ENCODE assay signal across 10 cellular contexts in the genomic region with DNA sequence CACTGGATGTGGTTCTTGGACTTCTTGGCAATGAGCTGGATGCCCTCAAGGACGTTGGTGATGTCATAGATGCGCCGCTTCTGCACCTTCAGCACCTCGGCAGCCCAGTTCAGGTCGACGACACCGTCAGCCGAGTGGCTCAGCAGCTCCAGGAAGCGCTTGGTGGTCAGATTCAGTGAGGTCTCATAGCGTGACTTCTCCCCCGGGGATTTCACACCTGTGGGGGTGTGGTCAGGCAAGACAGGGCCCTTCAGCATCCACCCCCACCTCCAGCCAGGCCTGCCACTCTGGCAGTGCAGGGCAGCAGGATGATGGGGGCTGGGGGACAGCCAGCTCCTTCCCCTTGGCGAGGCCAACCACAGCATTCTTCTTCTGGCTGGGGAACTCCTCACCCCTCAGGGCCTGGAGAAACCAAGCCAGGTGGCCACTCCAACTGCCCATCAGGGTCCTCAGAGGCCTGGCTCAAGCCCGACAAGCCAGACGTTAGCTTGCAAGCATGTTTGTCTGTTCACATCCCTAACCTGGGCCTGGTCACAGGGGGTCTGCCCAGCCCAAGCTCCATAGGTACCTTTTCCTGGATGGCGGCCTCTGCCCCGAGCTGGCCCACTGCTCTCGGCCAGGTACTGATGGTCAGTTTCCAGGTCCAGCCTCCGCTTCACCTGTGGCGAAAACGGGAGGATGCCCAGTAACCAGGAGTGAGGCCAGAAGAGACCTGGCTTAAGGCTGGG. TPM values are rescaled to one million over a fixed set of nuclear protein-coding genes. Genes with fewer than 3 reads are reported as not detected.
DNase-seq lines count a peak whose midpoint lies in the region; ATAC-seq lines count a peak whose summit lies in the region.
"Had no signal": no experiment of that assay in that cellular context is flagged by ENCODE, and none has a peak within 500 bp of the region (broad histone marks: within the 10 kb centered on the region; RNA-seq: fewer than 3 reads in every experiment).

No MANE protein-coding gene starts in this region.

- peak; percentile 79 for ATAC-seq in activated CD8-positive, alpha-beta memory T cell treated with anti-CD3 and anti-CD28 coated beads, Interleukin-2, amount 10 ng/mL, durations not matched to agents 7 days and 5 days
- ATAC-seq in HG02938 (IDR thresholded peaks at IDR 0.05; ENCODE audit: unreplicated experiment), result peak; percentile 52
- ATAC-seq in activated T-cell treated with anti-CD3 and anti-CD28 coated beads, Interleukin-2, amount 50 U/mL, for 72 hours (replicated peaks in 1 of 2), result peak; percentile 68 to 77
- peak; percentile 74 for ATAC-seq in stimulated activated naive B cell treated with anti-CD40 and anti-IgM and Interleukin-4, amounts not matched to agents 10 μg/mL and 1 μg/mL and 100 μg/mL, for 72 hours (replicated peaks)

- H3K27me3 Mint-ChIP-seq in activated CD8-positive, alpha-beta memory T cell treated with anti-CD3 and anti-CD28 coated beads, Interleukin-2, amount 10 ng/mL, durations not matched to agents 7 days and 5 days, result no peaks in the 10 kb centered on the region
- H3K27me3 Mint-ChIP-seq in activated T-cell treated with anti-CD3 and anti-CD28 coated beads, Interleukin-2, amount 50 U/mL, for 72 hours (ENCODE audit: low read depth), result no peaks in the 10 kb centered on the region
- H3K27me3 Mint-ChIP-seq in stimulated activated naive B cell treated with anti-CD40 and anti-IgM and Interleukin-4, amounts not matched to agents 10 μg/mL and 1 μg/mL and 100 μg/mL, for 72 hours, result no peaks in the 10 kb centered on the region

- H3K4me3 Mint-ChIP-seq in activated CD8-positive, alpha-beta memory T cell treated with anti-CD3 and anti-CD28 coated beads, Interleukin-2, amount 10 ng/mL, durations not matched to agents 7 days and 5 days, result no peak overlapping the region
- peak overlapping the region; percentile 60 to 66 for H3K4me3 Mint-ChIP-seq in activated T-cell treated with anti-CD3 and anti-CD28 coated beads, Interleukin-2, amount 50 U/mL, for 72 hours
- no peak overlapping the region for H3K4me3 Mint-ChIP-seq in stimulated activated naive B cell treated with anti-CD40 and anti-IgM and Interleukin-4, amounts not matched to agents 10 μg/mL and 1 μg/mL and 100 μg/mL, for 72 hours

- peaks cover 42% of the 10 kb centered on the region for H3K36me3 Mint-ChIP-seq in activated CD8-positive, alpha-beta memory T cell treated with anti-CD3 and anti-CD28 coated beads, Interleukin-2, amount 10 ng/mL, durations not matched to agents 7 days and 5 days
- H3K36me3 Mint-ChIP-seq in activated T-cell treated with anti-CD3 and anti-CD28 coated beads, Interleukin-2, amount 50 U/mL, for 72 hours (ENCODE audit: insufficient read depth in 2 of 2), result peaks cover 4 to 26% of the 10 kb centered on the region in 2 donors
- H3K36me3 Mint-ChIP-seq in stimulated activated naive B cell treated with anti-CD40 and anti-IgM and Interleukin-4, amounts not matched to agents 10 μg/mL and 1 μg/mL and 100 μg/mL, for 72 hours, result peaks cover 21 to 27% of the 10 kb centered on the region in 2 donors

- peaks cover 77% of the 10 kb centered on the region for H3K4me1 Mint-ChIP-seq in activated CD8-positive, alpha-beta memory T cell treated with anti-CD3 and anti-CD28 coated beads, Interleukin-2, amount 10 ng/mL, durations not matched to agents 7 days and 5 days
- H3K4me1 Mint-ChIP-seq in activated T-cell treated with anti-CD3 and anti-CD28 coated beads, Interleukin-2, amount 50 U/mL, for 72 hours (ENCODE audit: low read depth), result peaks cover 78% of the 10 kb centered on the region
- H3K4me1 Mint-ChIP-seq in stimulated activated naive B cell treated with anti-CD40 and anti-IgM and Interleukin-4, amounts not matched to agents 10 μg/mL and 1 μg/mL and 100 μg/mL, for 72 hours, result peaks cover 19 to 34% of the 10 kb centered on the region in 2 donors

- peak; percentile 89 for DNase-seq in activated CD8-positive, alpha-beta memory T cell treated with anti-CD3 and anti-CD28 coated beads, Interleukin-2, amount 10 ng/mL, durations not matched to agents 7 days and 5 days
- no peak for DNase-seq in activated CD8-positive, alpha-beta memory T cell treated with anti-CD3 and anti-CD28 coated beads for 24 hours
- DNase-seq in activated T-cell treated with anti-CD3 and anti-CD28 coated beads, Interleukin-2, amount 50 U/mL, for 72 hours, result peak; percentile 69 to 75
- peak; percentile 37 for DNase-seq in stimulated activated naive B cell treated with anti-CD40 and anti-IgM and Interleukin-4, amounts not matched to agents 10 μg/mL and 1 μg/mL and 100 μg/mL, for 72 hours
- DNase-seq in UCSD-AML1 (lab: John Stamatoyannopoulos, UW; ENCODE audit: unreplicated experiment) (no peak), NCI-H2196 treated with DMSO at 0.1 percent for 48 hours (lab: John Stamatoyannopoulos, UW; ENCODE audit: unreplicated experiment) (no peak), SIG-M5 (lab: John Stamatoyannopoulos, UW) (no peak)

- H3K9me3 Mint-ChIP-seq in activated CD8-positive, alpha-beta memory T cell treated with anti-CD3 and anti-CD28 coated beads, Interleukin-2, amount 10 ng/mL, durations not matched to agents 7 days and 5 days (ENCODE audit: low read depth), result no peaks in the 10 kb centered on the region
- H3K9me3 Mint-ChIP-seq in activated T-cell treated with anti-CD3 and anti-CD28 coated beads, Interleukin-2, amount 50 U/mL, for 72 hours, result no peaks in the 10 kb centered on the region
- no peaks in the 10 kb centered on the region for H3K9me3 Mint-ChIP-seq in stimulated activated naive B cell treated with anti-CD40 and anti-IgM and Interleukin-4, amounts not matched to agents 10 μg/mL and 1 μg/mL and 100 μg/mL, for 72 hours

- CTCF ChIA-PET in activated CD8-positive, alpha-beta memory T cell treated with anti-CD3 and anti-CD28 coated beads, Interleukin-2, amount 10 ng/mL, durations not matched to agents 7 days and 5 days (lab: Charles Lee), result interaction anchor here (0.8 to 9.2 kb wide), 7 partner anchors 11 to 236 kb away, joined by 3 to 106 read pairs (median 4); partner anchors contain the start of genes ACTL10, PXMP4 and SNTA1

- H3K27ac Mint-ChIP-seq in activated CD8-positive, alpha-beta memory T cell treated with anti-CD3 and anti-CD28 coated beads, Interleukin-2, amount 10 ng/mL, durations not matched to agents 7 days and 5 days, result peak overlapping the region; percentile 79
- peak overlapping the region; percentile 68 for H3K27ac Mint-ChIP-seq in activated T-cell treated with anti-CD3 and anti-CD28 coated beads, Interleukin-2, amount 50 U/mL, for 72 hours
- peak overlapping the region; percentile 22 for H3K27ac Mint-ChIP-seq in stimulated activated naive B cell treated with anti-CD40 and anti-IgM and Interleukin-4, amounts not matched to agents 10 μg/mL and 1 μg/mL and 100 μg/mL, for 72 hours

RNA-seq across cellular contexts. Expression of gene NECAB3, which starts 5.7 kb away (rescaled TPM):
- total RNA-seq in activated CD8-positive, alpha-beta memory T cell treated with anti-CD3 and anti-CD28 coated beads, Interleukin-2, amount 10 ng/mL, durations not matched to agents 7 days and 5 days, result 10 to 100 TPM; 28.3 to 34.0 TPM
- total RNA-seq in activated T-cell treated with anti-CD3 and anti-CD28 coated beads, Interleukin-2, amount 50 U/mL, for 72 hours, result 10 to 100 TPM; 18.5 to 18.8 TPM

RNA-seq across cellular contexts. Expression of gene E2F1, which starts 6.3 kb away (rescaled TPM):
- 100 to 1,000 TPM in 1 of 2 experiments, 10 to 100 TPM in 1; 87.7 to 100 TPM for total RNA-seq in activated CD8-positive, alpha-beta memory T cell treated with anti-CD3 and anti-CD28 coated beads, Interleukin-2, amount 10 ng/mL, durations not matched to agents 7 days and 5 days
- 10 to 100 TPM; 64.5 to 81.5 TPM for total RNA-seq in activated T-cell treated with anti-CD3 and anti-CD28 coated beads, Interleukin-2, amount 50 U/mL, for 72 hours

RNA-seq across cellular contexts. Expression of gene ACTL10, which starts 13.2 kb away (rescaled TPM):
- 1 to 10 TPM; 3.7 to 3.9 TPM for total RNA-seq in activated CD8-positive, alpha-beta memory T cell treated with anti-CD3 and anti-CD28 coated beads, Interleukin-2, amount 10 ng/mL, durations not matched to agents 7 days and 5 days
- 1 to 10 TPM; 1.4 to 1.8 TPM for total RNA-seq in activated T-cell treated with anti-CD3 and anti-CD28 coated beads, Interleukin-2, amount 50 U/mL, for 72 hours

RNA-seq across cellular contexts. Expression of gene C20orf144, which starts 17.8 kb away (rescaled TPM):
- under 1 TPM; 0.30 to 0.53 TPM for total RNA-seq in activated CD8-positive, alpha-beta memory T cell treated with anti-CD3 and anti-CD28 coated beads, Interleukin-2, amount 10 ng/mL, durations not matched to agents 7 days and 5 days
- under 1 TPM; 0.17 to 0.23 TPM for total RNA-seq in activated T-cell treated with anti-CD3 and anti-CD28 coated beads, Interleukin-2, amount 50 U/mL, for 72 hours
- total RNA-seq: bronchial epithelial cell, urinary bladder had no signal

RNA-seq across cellular contexts. Expression of gene PXMP4, which starts 40.2 kb away (rescaled TPM):
- total RNA-seq in activated CD8-positive, alpha-beta memory T cell treated with anti-CD3 and anti-CD28 coated beads, Interleukin-2, amount 10 ng/mL, durations not matched to agents 7 days and 5 days, result 10 to 100 TPM; 11.9 to 15.6 TPM
- 10 to 100 TPM; 12.8 to 16.9 TPM for total RNA-seq in activated T-cell treated with anti-CD3 and anti-CD28 coated beads, Interleukin-2, amount 50 U/mL, for 72 hours

Comparison
In these comparisons a context has a peak if more than half of its experiments do, and no peak if none do; other contexts are left out.
1. DNase-seq: peak in activated CD8-positive, alpha-beta memory T cell treated with anti-CD3 and anti-CD28 coated beads, Interleukin-2, amount 10 ng/mL, durations not matched to agents 7 days and 5 days (single experiment), activated T-cell treated with anti-CD3 and anti-CD28 coated beads, Interleukin-2, amount 50 U/mL, for 72 hours (2 of 2) and stimulated activated naive B cell treated with anti-CD40 and anti-IgM and Interleukin-4, amounts not matched to agents 10 μg/mL and 1 μg/mL and 100 μg/mL, for 72 hours (single experiment); none in activated CD8-positive, alpha-beta memory T cell treated with anti-CD3 and anti-CD28 coated beads for 24 hours (single experiment), UCSD-AML1 (single experiment), NCI-H2196 treated with DMSO at 0.1 percent for 48 hours (single experiment) and SIG-M5 (single experiment).
2. H3K27ac Mint-ChIP-seq: peak in every context shown above with its lines; median percentile 79 in activated CD8-positive, alpha-beta memory T cell treated with anti-CD3 and anti-CD28 coated beads, Interleukin-2, amount 10 ng/mL, durations not matched to agents 7 days and 5 days; 68 in activated T-cell treated with anti-CD3 and anti-CD28 coated beads, Interleukin-2, amount 50 U/mL, for 72 hours; 22 in stimulated activated naive B cell treated with anti-CD40 and anti-IgM and Interleukin-4, amounts not matched to agents 10 μg/mL and 1 μg/mL and 100 μg/mL, for 72 hours.
3. H3K4me3 Mint-ChIP-seq: peak in activated T-cell treated with anti-CD3 and anti-CD28 coated beads, Interleukin-2, amount 50 U/mL, for 72 hours (2 of 2); none in activated CD8-positive, alpha-beta memory T cell treated with anti-CD3 and anti-CD28 coated beads, Interleukin-2, amount 10 ng/mL, durations not matched to agents 7 days and 5 days (single experiment) and stimulated activated naive B cell treated with anti-CD40 and anti-IgM and Interleukin-4, amounts not matched to agents 10 μg/mL and 1 μg/mL and 100 μg/mL, for 72 hours (0 of 2).
4. Peak in every context shown above with its lines, with median percentiles within 50 percentile points of each other: ATAC-seq.